1 cellular context compared by ENCODE assay signal in genomic region chr17:41800601-41801373, GRCh38.
A peak's percentile ranks its signal among the peaks of the same experiment; 100 is the strongest.
TF ChIP-seq lines count a peak whose summit lies in the region.

No MANE protein-coding gene starts in this region.

TF ChIP-seq in HepG2, 621 proteins besides CTCF, POLR2A, EP300 and RAD21 (continues in another document):
- TF ChIP-seq HNRNPUL1 (IDR thresholded peaks at IDR 0.05; ENCODE audit: low read depth, low read length) (no peak), ZBTB26 (CRISPR knock-in tag; IDR thresholded peaks at IDR 0.05; ENCODE audit: borderline replicate concordance) (peak; percentile 98), ZNF580 (CRISPR knock-in tag; IDR thresholded peaks at IDR 0.05; ENCODE audit: borderline replicate concordance, low read depth) (0 out of 2 replicates have a peak, but pooled peaks have one; percentile 11), MTA1 (CRISPR knock-in tag; IDR thresholded peaks at IDR 0.05; ENCODE audit: borderline replicate concordance) (peak; percentile 68; the same call in 1 of the 2 replicates), ZNF709 (CRISPR knock-in tag; IDR thresholded peaks at IDR 0.05) (peak; percentile 67; the same call in 1 of the 2 replicates), MAX (IDR thresholded peaks at IDR 0.05) (peak; percentile 39), ZNF513 (CRISPR knock-in tag; conservative IDR thresholded peaks at IDR 0.05) (no peak), BCL6 (CRISPR knock-in tag; IDR thresholded peaks at IDR 0.05) (no peak), HMGXB3 (CRISPR knock-in tag; IDR thresholded peaks at IDR 0.05; ENCODE audit: borderline replicate concordance) (no peak), ZBTB4 (CRISPR knock-in tag; IDR thresholded peaks at IDR 0.05; ENCODE audit: borderline replicate concordance) (no peak), THYN1 (CRISPR knock-in tag; IDR thresholded peaks at IDR 0.05; ENCODE audit: borderline replicate concordance, low read depth) (no peak), ZNF350 (CRISPR knock-in tag; IDR thresholded peaks at IDR 0.05; ENCODE audit: borderline replicate concordance, low read depth) (peak; percentile 48; the same call in 1 of the 2 replicates), PHF21A (CRISPR knock-in tag; IDR thresholded peaks at IDR 0.05) (peak; percentile 45; the same call in 1 of the 2 replicates), MNT (IDR thresholded peaks at IDR 0.05) (0 out of 2 replicates have a peak, but pooled peaks have one; percentile 11), ZNF646 (CRISPR knock-in tag; IDR thresholded peaks at IDR 0.05) (peak; percentile 66; the same call in 1 of the 2 replicates), RXRA (CRISPR knock-in tag; IDR thresholded peaks at IDR 0.05) (peak; percentile 50), IKZF1 (IDR thresholded peaks at IDR 0.05) (no peak), ZNF503 (CRISPR knock-in tag; IDR thresholded peaks at IDR 0.05) (no peak), ZNF768 (CRISPR knock-in tag; IDR thresholded peaks at IDR 0.05) (no peak), HHEX (CRISPR knock-in tag; IDR thresholded peaks at IDR 0.05) (no peak), SRSF9 (IDR thresholded peaks at IDR 0.05; ENCODE audit: borderline replicate concordance, insufficient read depth, low read depth, low read length, poor library complexity, severe bottlenecking) (no peak), TFDP1 (CRISPR knock-in tag; IDR thresholded peaks at IDR 0.05; ENCODE audit: borderline replicate concordance) (0 out of 2 replicates have a peak, but pooled peaks have one; percentile 16), UBTF (CRISPR knock-in tag; IDR thresholded peaks at IDR 0.05) (no peak), ZNF569 (CRISPR knock-in tag; IDR thresholded peaks at IDR 0.05; ENCODE audit: borderline replicate concordance) (no peak), SKI (IDR thresholded peaks at IDR 0.05; ENCODE audit: partially characterized antibody) (peak; percentile 25)
